Comparison of ENCODE assay signal across 19 cellular contexts in genomic region chr6:157487110-157487773, GRCh38.
DNase-seq lines count a peak whose midpoint lies in the region; ATAC-seq and TF ChIP-seq lines count a peak whose summit lies in the region.
"Had no signal": no experiment of that assay in that cellular context is flagged by ENCODE, and none has a peak within 500 bp of the region (broad histone marks: within the 10 kb centered on the region; RNA-seq: fewer than 3 reads in every experiment).

No MANE protein-coding gene starts in this region.

- CTCF ChIA-PET in CD8-positive, alpha-beta memory T cell (lab: Charles Lee): no interaction called here
- CTCF ChIA-PET in Panc1 (lab: Charles Lee): no interaction called here
- CTCF ChIA-PET in activated naive CD4-positive, alpha-beta T cell treated with anti-CD3 and anti-CD28 coated beads for 36 hours (lab: Charles Lee): no interaction called here

- intact Hi-C loops in Panc1 (cut with micrococcal nuclease; ENCODE audit: unreplicated experiment): no loop called here
- intact Hi-C loops in activated naive CD4-positive, alpha-beta T cell treated with anti-CD3 and anti-CD28 coated beads for 36 hours (cut with micrococcal nuclease): no loop called here

- peaks cover 1 to 6% of the 10 kb centered on the region in 2 donors for H3K27me3 Mint-ChIP-seq in CD8-positive, alpha-beta memory T cell
- peaks cover 5% of the 10 kb centered on the region for H3K27me3 Mint-ChIP-seq in activated naive CD4-positive, alpha-beta T cell treated with anti-CD3 and anti-CD28 coated beads for 36 hours (ENCODE audit: low read depth)

- peak overlapping the region in 2 of 7 donors; percentile 36 to 62 for H3K4me3 Mint-ChIP-seq in CD8-positive, alpha-beta memory T cell
- no peak overlapping the region for H3K4me3 Mint-ChIP-seq in activated naive CD4-positive, alpha-beta T cell treated with anti-CD3 and anti-CD28 coated beads for 36 hours
- H3K4me3 Mint-ChIP-seq: brain; dendritic cell treated with granulocyte-macrophage colony-stimulating factor and Interleukin-4, amounts not matched to agents 40 ng/mL and 50 ng/mL, for 4 days; nephron had no signal

- in situ Hi-C loops in Panc1 (cut with HindIII; ENCODE audit: low pct_unique_long_range_greater_than_20kb, low sequenced_read_pairs): no loop called here

- peak overlapping the region; percentile 27 to 70 (median 54) for H3K4me2 ChIP-seq in BLaER1 treated with 17β-estradiol and CSF1 and Interleukin-3, amounts not matched to agents 10 nM and 100 nM
- H3K4me2 ChIP-seq: PC-9 had no signal

- H3K27ac ChIP-seq in BLaER1 treated with 17β-estradiol and CSF1 and Interleukin-3, amounts not matched to agents 10 nM and 100 nM: no peak overlapping the region
- no peak overlapping the region for H3K27ac ChIP-seq in CD8-positive, alpha-beta memory T cell (ENCODE audit: low read depth, low read length)
- H3K27ac ChIP-seq in Panc1 (ENCODE audit: low read length): no peak overlapping the region
- no peak overlapping the region for H3K27ac ChIP-seq in foreskin keratinocyte
- H3K27ac ChIP-seq: epithelial cell of prostate, PC-9, tibial artery had no signal

- no peak overlapping the region for H3K9ac ChIP-seq in BLaER1 treated with 17β-estradiol and CSF1 and Interleukin-3, amounts not matched to agents 10 nM and 100 nM

- peaks cover 12 to 36% (median 26%) of the 10 kb centered on the region in 10 experiments for H3K4me1 ChIP-seq in BLaER1 treated with 17β-estradiol and CSF1 and Interleukin-3, amounts not matched to agents 10 nM and 100 nM
- H3K4me1 ChIP-seq in CD8-positive, alpha-beta memory T cell (ENCODE audit: insufficient read depth, low read length): peaks cover 16% of the 10 kb centered on the region
- H3K4me1 ChIP-seq in Panc1 (ENCODE audit: control insufficient read depth, insufficient read depth, low read length): no peaks in the 10 kb centered on the region
- peaks cover 11% of the 10 kb centered on the region for H3K4me1 ChIP-seq in foreskin keratinocyte
- H3K4me1 ChIP-seq: tibial artery had no signal

- H3K27ac Mint-ChIP-seq in CD8-positive, alpha-beta memory T cell: peak overlapping the region in 7 of 8 donors; percentile 14 to 89 (median 80)
- no peak overlapping the region for H3K27ac Mint-ChIP-seq in activated naive CD4-positive, alpha-beta T cell treated with anti-CD3 and anti-CD28 coated beads for 36 hours
- H3K27ac Mint-ChIP-seq: dendritic cell treated with granulocyte-macrophage colony-stimulating factor and Interleukin-4, amounts not matched to agents 40 ng/mL and 50 ng/mL, for 4 days had no signal

- H3K9me3 ChIP-seq in BLaER1 treated with 17β-estradiol and CSF1 and Interleukin-3, amounts not matched to agents 10 nM and 100 nM (replicated peaks in 1 of 11): no peaks in the 10 kb centered on the region
- no peaks in the 10 kb centered on the region for H3K9me3 ChIP-seq in CD8-positive, alpha-beta memory T cell (ENCODE audit: low read length)
- no peaks in the 10 kb centered on the region for H3K9me3 ChIP-seq in Panc1 (ENCODE audit: control insufficient read depth, insufficient read depth, low read depth, low read length)
- H3K9me3 ChIP-seq: tibial artery had no signal

- 0 out of 2 replicates have a peak, but pooled peaks have one; percentile 35 for ATAC-seq in Panc1
- peak; percentile 81 for ATAC-seq in foreskin keratinocyte
- ATAC-seq in GM18519 (IDR thresholded peaks at IDR 0.05; ENCODE audit: low FRiP score, unreplicated experiment): no peak

- DNase-seq in CD8-positive, alpha-beta memory T cell: no peak
- DNase-seq in Panc1 (ENCODE audit: low read depth, low spot score) (no peak), foreskin keratinocyte (peak in 1 of 2 donors; percentile 50), iPS-NIHi7 (ENCODE audit: extremely low spot score) (no peak)
- no peak for DNase-seq in activated naive CD4-positive, alpha-beta T cell treated with anti-CD3 and anti-CD28 coated beads for 36 hours
- DNase-seq: activated CD4-positive, alpha-beta T cell treated with anti-CD3 and anti-CD28 coated beads for 48 hours; foreskin melanocyte; NCI-H1105 treated with DMSO at 0.1 percent for 48 hours; NCI-H2171; NCI-H526 treated with DMSO at 0.1 percent for 48 hours; PC-9; stimulated activated naive CD4-positive, alpha-beta T cell treated with Interleukin-2 at 50 U/mL for 16 hours; tibial artery had no signal

- no peak for TF ChIP-seq CTCF in Panc1 (IDR thresholded peaks at IDR 0.05)
- TF ChIP-seq CTCF in foreskin keratinocyte (conservative IDR thresholded peaks at IDR 0.05): no peak

- H3K27me3 ChIP-seq in BLaER1 treated with 17β-estradiol and CSF1 and Interleukin-3, amounts not matched to agents 10 nM and 100 nM: 0 out of 22 replicates have a peak, but pooled peaks cover 0 to 4% (median 0%) of the 10 kb centered on the region in 11 experiments
- no peaks in the 10 kb centered on the region for H3K27me3 ChIP-seq in CD8-positive, alpha-beta memory T cell (ENCODE audit: insufficient read depth, low read length, poor library complexity, severe bottlenecking)
- H3K27me3 ChIP-seq in Panc1 (ENCODE audit: control insufficient read depth, insufficient read depth, low read length) (no peaks in the 10 kb centered on the region), foreskin keratinocyte (no peaks in the 10 kb centered on the region)
- H3K27me3 ChIP-seq: tibial artery had no signal

- peaks cover 30 to 32% (median 31%) of the 10 kb centered on the region in 3 donors for H3K4me1 Mint-ChIP-seq in CD8-positive, alpha-beta memory T cell
- peaks cover 18% of the 10 kb centered on the region for H3K4me1 Mint-ChIP-seq in activated naive CD4-positive, alpha-beta T cell treated with anti-CD3 and anti-CD28 coated beads for 36 hours (ENCODE audit: low read depth)
- H3K4me1 Mint-ChIP-seq: nephron had no signal

- no peaks in the 10 kb centered on the region for H3K9me3 Mint-ChIP-seq in CD8-positive, alpha-beta memory T cell
- no peaks in the 10 kb centered on the region for H3K9me3 Mint-ChIP-seq in activated naive CD4-positive, alpha-beta T cell treated with anti-CD3 and anti-CD28 coated beads for 36 hours
- H3K9me3 Mint-ChIP-seq: dendritic cell treated with granulocyte-macrophage colony-stimulating factor and Interleukin-4, amounts not matched to agents 40 ng/mL and 50 ng/mL, for 4 days; nephron had no signal

- no peak overlapping the region for H3K4me3 ChIP-seq in BLaER1 treated with 17β-estradiol and CSF1 and Interleukin-3, amounts not matched to agents 10 nM and 100 nM
- H3K4me3 ChIP-seq in CD8-positive, alpha-beta memory T cell (ENCODE audit: low read length): no peak overlapping the region
- H3K4me3 ChIP-seq in Panc1 (ENCODE audit: low read depth in 2 of 2, low read length in 2 of 2): no peak overlapping the region
- H3K4me3 ChIP-seq: PC-9, tibial artery had no signal

- BruUV-seq in Panc1 (replicated peaks; lab: Mats Ljungman, UMichigan): no TSS peak

- H3K36me3 ChIP-seq in BLaER1 treated with 17β-estradiol and CSF1 and Interleukin-3, amounts not matched to agents 10 nM and 100 nM: no peaks in the 10 kb centered on the region
- H3K36me3 ChIP-seq in CD8-positive, alpha-beta memory T cell (ENCODE audit: insufficient read depth, low read length): no peaks in the 10 kb centered on the region
- no peaks in the 10 kb centered on the region for H3K36me3 ChIP-seq in Panc1 (ENCODE audit: control insufficient read depth, insufficient read depth, low read length)
- H3K36me3 ChIP-seq: tibial artery had no signal

- peaks cover 0 to 3% (median 2%) of the 10 kb centered on the region in 3 donors for H3K36me3 Mint-ChIP-seq in CD8-positive, alpha-beta memory T cell
- H3K36me3 Mint-ChIP-seq in activated naive CD4-positive, alpha-beta T cell treated with anti-CD3 and anti-CD28 coated beads for 36 hours (ENCODE audit: low read depth): no peaks in the 10 kb centered on the region
- H3K36me3 Mint-ChIP-seq: brain had no signal

- POLR2A ChIA-PET in CD8-positive, alpha-beta memory T cell (lab: Charles Lee): no interaction called here
- POLR2A ChIA-PET in Panc1 (lab: Charles Lee): interaction anchor here (0.6 kb wide), 1 partner anchor 11 kb away, joined by 6 read pairs; no protein-coding TSS in a partner anchor

- H4K20me1 ChIP-seq in BLaER1 treated with 17β-estradiol and CSF1 and Interleukin-3, amounts not matched to agents 10 nM and 100 nM: no peaks in the 10 kb centered on the region; a peak in 1 of 22 replicates
